In genomic region chr12:110744176-110744575, GRCh38 we compare ENCODE assay signal across 8 cellular contexts. TPM values are rescaled to one million over a fixed set of nuclear protein-coding genes. Genes with fewer than 3 reads are reported as not detected.
DNase-seq lines count a peak whose midpoint lies in the region; ATAC-seq and TF ChIP-seq lines count a peak whose summit lies in the region.

No MANE protein-coding gene starts in this region.

- H3K27me3 Mint-ChIP-seq in activated naive CD4-positive, alpha-beta T cell treated with anti-CD3 and anti-CD28 coated beads for 36 hours (ENCODE audit: low read depth): no peaks in the 10 kb centered on the region
- H3K27me3 Mint-ChIP-seq in brain (peaks cover 15% of the 10 kb centered on the region), type B pancreatic cell (peaks cover 5% of the 10 kb centered on the region)

- intact Hi-C loops in activated naive CD4-positive, alpha-beta T cell treated with anti-CD3 and anti-CD28 coated beads for 36 hours (cut with micrococcal nuclease): loop anchor here (5.0 to 10.0 kb wide), 4 partner anchors 462 to 1101 kb away; partner anchors contain the start of genes ANKRD13A, ATP2A2, GIT2 and MAPKAPK5

- no peak for ATAC-seq in activated naive CD4-positive, alpha-beta T cell treated with anti-CD3 and anti-CD28 coated beads, Interleukin-2, amount 50 U/mL, for 72 hours
- ATAC-seq in GM18517 (IDR thresholded peaks at IDR 0.05; ENCODE audit: unreplicated experiment) (no peak), GM21723 (IDR thresholded peaks at IDR 0.05; ENCODE audit: unreplicated experiment) (no peak)

- peaks cover 23% of the 10 kb centered on the region for H3K36me3 Mint-ChIP-seq in activated naive CD4-positive, alpha-beta T cell treated with anti-CD3 and anti-CD28 coated beads for 36 hours (ENCODE audit: low read depth)
- peaks cover 12 to 38% of the 10 kb centered on the region in 2 donors for H3K36me3 Mint-ChIP-seq in activated naive CD4-positive, alpha-beta T cell treated with anti-CD3 and anti-CD28 coated beads, Interleukin-2, amount 50 U/mL, for 72 hours
- no peaks in the 10 kb centered on the region for H3K36me3 Mint-ChIP-seq in brain
- H3K36me3 Mint-ChIP-seq in type B pancreatic cell: no peaks in the 10 kb centered on the region

- H3K9me3 Mint-ChIP-seq in activated naive CD4-positive, alpha-beta T cell treated with anti-CD3 and anti-CD28 coated beads for 36 hours: no peaks in the 10 kb centered on the region
- H3K9me3 Mint-ChIP-seq in activated naive CD4-positive, alpha-beta T cell treated with anti-CD3 and anti-CD28 coated beads, Interleukin-2, amount 50 U/mL, for 72 hours: peaks cover 0 to 4% of the 10 kb centered on the region in 2 donors
- H3K9me3 Mint-ChIP-seq in brain (peaks cover 0 to 4% (median 0%) of the 10 kb centered on the region in 5 experiments), type B pancreatic cell (no peaks in the 10 kb centered on the region)

- no peak overlapping the region for H3K27ac Mint-ChIP-seq in activated naive CD4-positive, alpha-beta T cell treated with anti-CD3 and anti-CD28 coated beads for 36 hours
- peak overlapping the region in 1 of 2 donors; percentile 25 for H3K27ac Mint-ChIP-seq in activated naive CD4-positive, alpha-beta T cell treated with anti-CD3 and anti-CD28 coated beads, Interleukin-2, amount 50 U/mL, for 72 hours
- peak overlapping the region; percentile 35 to 99 (median 79) for H3K27ac Mint-ChIP-seq in brain
- peak overlapping the region; percentile 96 for H3K27ac Mint-ChIP-seq in type B pancreatic cell

- TF ChIP-seq CTCF in brain (conservative IDR thresholded peaks at IDR 0.05) (no peak), type B pancreatic cell (conservative IDR thresholded peaks at IDR 0.05) (no peak)

- CTCF ChIA-PET in activated naive CD4-positive, alpha-beta T cell treated with anti-CD3 and anti-CD28 coated beads for 36 hours (lab: Charles Lee): interaction anchor here (0.6 to 1.6 kb wide), 2 partner anchors 25 to 83 kb away, joined by 3 to 6 read pairs; no protein-coding TSS in a partner anchor

- peaks cover 26% of the 10 kb centered on the region for H3K4me1 Mint-ChIP-seq in activated naive CD4-positive, alpha-beta T cell treated with anti-CD3 and anti-CD28 coated beads for 36 hours (ENCODE audit: low read depth)
- H3K4me1 Mint-ChIP-seq in brain (peaks cover 52% of the 10 kb centered on the region), type B pancreatic cell (ENCODE audit: unreplicated experiment) (peaks cover 48% of the 10 kb centered on the region)

- DNase-seq in activated naive CD4-positive, alpha-beta T cell treated with anti-CD3 and anti-CD28 coated beads for 36 hours: no peak
- DNase-seq in activated naive CD4-positive, alpha-beta T cell treated with anti-CD3 and anti-CD28 coated beads, Interleukin-2, amount 50 U/mL, for 72 hours (ENCODE audit: low spot score in 2 of 2): no peak
- peak; percentile 23 to 25 for DNase-seq in lung microvascular endothelial cell (ENCODE audit: low read depth in 2 of 2)
- DNase-seq in type B pancreatic cell (ENCODE audit: extremely low spot score, unreplicated experiment): no peak
- DNase-seq in NCI-H2227 (lab: John Stamatoyannopoulos, UW; ENCODE audit: unreplicated experiment): no peak

- peak overlapping the region; percentile 99 for H3K4me3 Mint-ChIP-seq in activated naive CD4-positive, alpha-beta T cell treated with anti-CD3 and anti-CD28 coated beads for 36 hours
- H3K4me3 Mint-ChIP-seq in brain (peak overlapping the region; percentile 99 to 100 (median 100)), type B pancreatic cell (peak overlapping the region; percentile 100)

RNA-seq across cellular contexts. Expression of gene PPP1CC, which starts 1.5 kb away (rescaled TPM):
- 100 to 1,000 TPM; 280 to 285 TPM for total RNA-seq in activated naive CD4-positive, alpha-beta T cell treated with anti-CD3 and anti-CD28 coated beads for 36 hours
- 100 to 1,000 TPM; 190 to 343 TPM for total RNA-seq in activated naive CD4-positive, alpha-beta T cell treated with anti-CD3 and anti-CD28 coated beads, Interleukin-2, amount 50 U/mL, for 72 hours
- 65.4 TPM for polyA plus RNA-seq in brain (ENCODE audit: insufficient read depth, low read depth, low replicate concordance)
- total RNA-seq in lung microvascular endothelial cell (62.9 and 85.9 TPM in 2 replicates), type B pancreatic cell (ENCODE audit: low replicate concordance) (135 and 174 TPM in 2 replicates)

RNA-seq across cellular contexts. Expression of gene HVCN1, which starts 55.3 kb away (rescaled TPM):
- 1 to 10 TPM; 2.6 to 3.1 TPM for total RNA-seq in activated naive CD4-positive, alpha-beta T cell treated with anti-CD3 and anti-CD28 coated beads for 36 hours
- total RNA-seq in activated naive CD4-positive, alpha-beta T cell treated with anti-CD3 and anti-CD28 coated beads, Interleukin-2, amount 50 U/mL, for 72 hours: 1 to 10 TPM; 2.8 to 6.3 TPM
- polyA plus RNA-seq in brain (ENCODE audit: insufficient read depth, low read depth, low replicate concordance): 7.7 TPM
- total RNA-seq in lung microvascular endothelial cell: 2.2 and 5.0 TPM in 2 replicates
- total RNA-seq in type B pancreatic cell (ENCODE audit: low replicate concordance): 0.64 and 3.1 TPM in 2 replicates

Comparison
In these comparisons a context has a peak if more than half of its experiments do, and no peak if none do; other contexts are left out.
1. DNase-seq: peak in lung microvascular endothelial cell (2 of 2); none in activated naive CD4-positive, alpha-beta T cell treated with anti-CD3 and anti-CD28 coated beads for 36 hours (single experiment), activated naive CD4-positive, alpha-beta T cell treated with anti-CD3 and anti-CD28 coated beads, Interleukin-2, amount 50 U/mL, for 72 hours (0 of 2), type B pancreatic cell (single experiment) and NCI-H2227 (single experiment).
2. Peak in every context shown above with its lines, with median percentiles within 50 percentile points of each other: H3K4me3 Mint-ChIP-seq.